ENCODE assay signal across 8 cellular contexts in genomic region chr10:74523199-74523598, GRCh38.
"Had no signal": no experiment of that assay in that cellular context is flagged by ENCODE, and none has a peak within 500 bp of the region (broad histone marks: within the 10 kb centered on the region; RNA-seq: fewer than 3 reads in every experiment).

No MANE protein-coding gene starts in this region.

- H3K4me3 Mint-ChIP-seq: GM23338, IgD-negative memory B cell had no signal

- H3K9me3 Mint-ChIP-seq: GM23338, IgD-negative memory B cell had no signal

- H3K4me3 ChIP-seq: GM23338, HAP-1 had no signal

- DNase-seq: H7, KBM-7 had no signal

- H3K27me3 Mint-ChIP-seq: IgD-negative memory B cell had no signal

- H3K36me3 ChIP-seq: HAP-1 had no signal

- H3K9me3 ChIP-seq: HAP-1 had no signal

- ATAC-seq: GM23338, HCT116, HepG2 had no signal

- H3K27ac ChIP-seq: HL-60 had no signal
